In the genomic region with DNA sequence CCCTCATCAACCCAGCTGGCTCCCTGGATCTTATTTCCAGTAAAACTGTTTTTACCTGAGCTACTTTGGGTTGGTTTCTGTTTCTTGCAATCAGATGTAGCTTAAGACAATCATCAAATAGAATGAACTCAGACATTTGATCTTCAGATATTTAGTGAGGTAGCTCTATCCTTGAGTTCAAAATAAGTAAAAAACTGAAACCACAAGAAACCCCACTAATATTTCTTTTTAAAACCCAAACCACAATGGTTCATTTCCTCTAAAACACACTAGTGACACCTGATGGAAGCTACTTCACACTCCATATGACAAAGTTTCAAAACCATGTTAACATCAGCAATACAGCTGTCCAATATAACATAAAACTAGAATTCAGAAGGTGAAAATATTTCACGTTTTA, we compare ENCODE assay signal across 12 cellular contexts. TPM values are rescaled to one million over a fixed set of nuclear protein-coding genes. Genes with fewer than 3 reads are reported as not detected.
DNase-seq lines count a peak whose midpoint lies in the region; ATAC-seq and TF ChIP-seq lines count a peak whose summit lies in the region.
"Had no signal": no experiment of that assay in that cellular context is flagged by ENCODE, and none has a peak within 500 bp of the region (broad histone marks: within the 10 kb centered on the region; RNA-seq: fewer than 3 reads in every experiment).

No MANE protein-coding gene starts in this region.

- no peak overlapping the region for H3K27ac ChIP-seq in neural cell (ENCODE audit: low read length)
- no peak overlapping the region for H3K27ac ChIP-seq in body of pancreas
- H3K27ac ChIP-seq: RWPE1 had no signal

- CTCF ChIA-PET in activated CD4-positive, alpha-beta T cell treated with anti-CD3 and anti-CD28 coated beads for 36 hours (lab: Charles Lee) = interaction anchor here (0.8 to 2.2 kb wide), 5 partner anchors 9 to 211 kb away, joined by 3 to 8 read pairs (median 3); no protein-coding TSS in a partner anchor

- TF ChIP-seq POLR2A in body of pancreas (IDR thresholded peaks at IDR 0.05) = no peak

- H3K4me1 ChIP-seq in body of pancreas = peaks cover 3% of the 10 kb centered on the region

- H3K9ac ChIP-seq in neural cell (ENCODE audit: low read length) = no peak overlapping the region

- no peak for DNase-seq in activated CD4-positive, alpha-beta T cell treated with anti-CD3 and anti-CD28 coated beads for 36 hours
- DNase-seq in activated CD4-positive, alpha-beta T cell treated with anti-CD3 and anti-CD28 coated beads for 1 hour = no peak
- DNase-seq in Kasumi-1 (lab: John Stamatoyannopoulos, UW) (peak; percentile 42 to 44), body of pancreas (no peak), NCI-H2081 treated with DMSO at 0.1 percent for 48 hours (lab: John Stamatoyannopoulos, UW) (no peak)
- DNase-seq: activated naive CD4-positive, alpha-beta T cell treated with Interleukin-2 at 50 U/mL for 16 hours had no signal

- intact Hi-C loops in activated CD4-positive, alpha-beta T cell treated with anti-CD3 and anti-CD28 coated beads for 36 hours (cut with DNase I, micrococcal nuclease) = no loop called here
- intact Hi-C loops in body of pancreas (cut with DNase I) = no loop called here

- H2AFZ ChIP-seq in neural cell (ENCODE audit: low read depth, low read length) = no peak overlapping the region

- no peaks in the 10 kb centered on the region for H3K79me2 ChIP-seq in neural cell (replicated peaks; ENCODE audit: insufficient read depth, low read length)

- H3K27me3 ChIP-seq in neural cell (ENCODE audit: insufficient read depth, low read depth, low read length) (no peaks in the 10 kb centered on the region), body of pancreas (no peaks in the 10 kb centered on the region)

- H3K36me3 Mint-ChIP-seq in activated CD4-positive, alpha-beta T cell treated with anti-CD3 and anti-CD28 coated beads for 36 hours (ENCODE audit: low read depth) = peaks cover 28% of the 10 kb centered on the region

- TF ChIP-seq RAD21 in neural cell (conservative IDR thresholded peaks at IDR 0.05) = peak; percentile 41

- H3K4me1 Mint-ChIP-seq in activated CD4-positive, alpha-beta T cell treated with anti-CD3 and anti-CD28 coated beads for 36 hours = peaks cover 15% of the 10 kb centered on the region

- H3K27ac Mint-ChIP-seq in activated CD4-positive, alpha-beta T cell treated with anti-CD3 and anti-CD28 coated beads for 36 hours = peak overlapping the region; percentile 58

- TF ChIP-seq CTCF in neural cell (IDR thresholded peaks at IDR 0.05; ENCODE audit: poor library complexity, severe bottlenecking) (peak; percentile 33), body of pancreas (IDR thresholded peaks at IDR 0.05) (peak in 1 of 7 experiments; percentile 4)

- H3F3A ChIP-seq in neural cell (ENCODE audit: insufficient read depth, low read length, poor library complexity, severe bottlenecking) = no peaks in the 10 kb centered on the region

- TF ChIP-seq EP300 in neural cell (conservative IDR thresholded peaks at IDR 0.05; ENCODE audit: poor library complexity, severe bottlenecking) = no peak

- H3K9me2 ChIP-seq in neural cell (ENCODE audit: insufficient read depth, low read length) = no peaks in the 10 kb centered on the region

- H3K27me3 Mint-ChIP-seq in activated CD4-positive, alpha-beta T cell treated with anti-CD3 and anti-CD28 coated beads for 36 hours = no peaks in the 10 kb centered on the region

- WGBS in body of pancreas, 2 donors = 42 to 44% methylated on average over 1 of the region's 1 CpG

- ATAC-seq in activated CD4-positive, alpha-beta T cell treated with anti-CD3 and anti-CD28 coated beads for 36 hours = peak; percentile 58
- peak; percentile 73 for ATAC-seq in GM21737 (IDR thresholded peaks at IDR 0.05; ENCODE audit: unreplicated experiment)
- ATAC-seq in body of pancreas = no peak
- ATAC-seq in esophagus mucosa = no peak

- H3K9me3 ChIP-seq in neural cell (ENCODE audit: low read length) (no peaks in the 10 kb centered on the region), body of pancreas (no peaks in the 10 kb centered on the region)

- no peaks in the 10 kb centered on the region for H3K9me3 Mint-ChIP-seq in activated CD4-positive, alpha-beta T cell treated with anti-CD3 and anti-CD28 coated beads for 36 hours (ENCODE audit: low read depth)

- no peaks in the 10 kb centered on the region for H4K20me1 ChIP-seq in neural cell (ENCODE audit: insufficient read depth)

- no peak overlapping the region for H3K4me2 ChIP-seq in neural cell (ENCODE audit: low read length)

- POLR2A ChIA-PET in activated CD4-positive, alpha-beta T cell treated with anti-CD3 and anti-CD28 coated beads for 36 hours (lab: Charles Lee) = no interaction called here

- H3K36me3 ChIP-seq in neural cell (ENCODE audit: insufficient read depth, low read length) = no peaks in the 10 kb centered on the region
- H3K36me3 ChIP-seq in body of pancreas (replicated peaks in 1 of 2; ENCODE audit: insufficient read depth in 1 of 2, low read depth in 2 of 2) = no peaks in the 10 kb centered on the region

- H3K4me3 ChIP-seq in neural cell (ENCODE audit: low read length) (no peak overlapping the region), body of pancreas (no peak overlapping the region)

- H3K4me3 Mint-ChIP-seq in activated CD4-positive, alpha-beta T cell treated with anti-CD3 and anti-CD28 coated beads for 36 hours = no peak overlapping the region

TF ChIP-seq in neural cell, 6 proteins besides CTCF, POLR2A, EP300 and RAD21:
- TF ChIP-seq EZH2 (IDR thresholded peaks at IDR 0.05; ENCODE audit: borderline replicate concordance, insufficient read depth, low read length, poor library complexity, severe bottlenecking) (no peak), MXI1 (conservative IDR thresholded peaks at IDR 0.05; ENCODE audit: poor library complexity, severe bottlenecking) (no peak), POLR2AphosphoS5 (IDR thresholded peaks at IDR 0.05) (no peak), REST (IDR thresholded peaks at IDR 0.05; ENCODE audit: borderline replicate concordance) (no peak), TAF1 (IDR thresholded peaks at IDR 0.05; ENCODE audit: low read depth) (no peak), SMC3 (conservative IDR thresholded peaks at IDR 0.05; ENCODE audit: poor library complexity) (no peak)
TF ChIP-seq in neural cell: peak in this region for 0.

RNA-seq across cellular contexts. Expression of gene CACNG1, which starts 37.8 kb away (rescaled TPM):
- not detected for total RNA-seq in activated CD4-positive, alpha-beta T cell treated with anti-CD3 and anti-CD28 coated beads for 36 hours
- polyA plus RNA-seq in neural cell = 0.77 TPM in 1 of 2 replicates, not detected in the other
- not detected in 2 replicates for polyA minus RNA-seq in neural cell
- total RNA-seq in body of pancreas = not detected
- not detected for total RNA-seq in esophagus mucosa
- polyA plus RNA-seq: AG04450, urinary bladder had no signal

Comparison
In these comparisons a context has a peak if more than half of its experiments do, and no peak if none do; other contexts are left out.
1. ATAC-seq: peak in activated CD4-positive, alpha-beta T cell treated with anti-CD3 and anti-CD28 coated beads for 36 hours (single experiment) and GM21737 (single experiment); none in body of pancreas (single experiment) and esophagus mucosa (single experiment).
2. DNase-seq: peak in Kasumi-1 (2 of 2); none in activated CD4-positive, alpha-beta T cell treated with anti-CD3 and anti-CD28 coated beads for 36 hours (single experiment), activated CD4-positive, alpha-beta T cell treated with anti-CD3 and anti-CD28 coated beads for 1 hour (single experiment), body of pancreas (0 of 4) and NCI-H2081 treated with DMSO at 0.1 percent for 48 hours (single experiment).